ENCODE assay signal across 13 cellular contexts in genomic region chr5:36641416-36641815, GRCh38. TPM values are rescaled to one million over a fixed set of nuclear protein-coding genes. Genes with fewer than 3 reads are reported as not detected.
DNase-seq lines count a peak whose midpoint lies in the region; ATAC-seq and TF ChIP-seq lines count a peak whose summit lies in the region.
"Had no signal": no experiment of that assay in that cellular context is flagged by ENCODE, and none has a peak within 500 bp of the region (broad histone marks: within the 10 kb centered on the region; RNA-seq: fewer than 3 reads in every experiment).

No MANE protein-coding gene starts in this region.

- no peak overlapping the region for H3K14ac ChIP-seq in IMR-90 (replicated peaks; ENCODE audit: low read depth, low read length)

- no peak for TF ChIP-seq POLR2A in IMR-90 (IDR thresholded peaks at IDR 0.05; ENCODE audit: low read depth, low read length)

- H3K23ac ChIP-seq in IMR-90 (ENCODE audit: low read depth, low read length): no peak overlapping the region

- no peak overlapping the region for H3K18ac ChIP-seq in IMR-90 (ENCODE audit: low read depth, low read length)

- H3K27me3 ChIP-seq in Caco-2 (replicated peaks; ENCODE audit: control insufficient read depth, insufficient read depth, low read length) (no peaks in the 10 kb centered on the region), IMR-90 (ENCODE audit: control insufficient read depth, insufficient read depth, low read length) (peaks cover 3% of the 10 kb centered on the region)

- H4K8ac ChIP-seq in IMR-90 (ENCODE audit: low read depth in 2 of 2, low read length in 2 of 2): no peak overlapping the region

- no peak overlapping the region for H2AK9ac ChIP-seq in IMR-90 (replicated peaks; ENCODE audit: low read depth, low read length, poor library complexity)

- no peak overlapping the region for H4K91ac ChIP-seq in IMR-90 (ENCODE audit: insufficient read depth, low read depth, low read length)

- H3K9me1 ChIP-seq in IMR-90 (ENCODE audit: insufficient read depth, low read length): no peaks in the 10 kb centered on the region

- no peak overlapping the region for H2BK5ac ChIP-seq in IMR-90 (ENCODE audit: low read depth, low read length, poor library complexity, severe bottlenecking)

- in situ Hi-C loops in IMR-90 (cut with MboI; ENCODE audit: low sequenced_read_pairs): no loop called here

- H4K5ac ChIP-seq in IMR-90 (ENCODE audit: low read depth, low read length): no peak overlapping the region

- H3K4ac ChIP-seq in IMR-90 (ENCODE audit: low read depth, low read length): no peak overlapping the region

- CTCF ChIA-PET in Caco-2 (lab: Charles Lee): interaction anchor here (0.9 kb wide), 1 partner anchor 55 kb away, joined by 3 read pairs; no protein-coding TSS in a partner anchor
- CTCF ChIA-PET in IMR-90 (lab: Yijun Ruan, JAX): no interaction called here

- H3K4me3 ChIP-seq in Caco-2 (ENCODE audit: low read depth, low read length) (no peak overlapping the region), IMR-90 (ENCODE audit: insufficient read depth, low read depth, low read length) (no peak overlapping the region), fibroblast of pulmonary artery (replicated peaks; ENCODE audit: low read depth, low read length) (no peak overlapping the region)
- H3K4me3 ChIP-seq: A549 had no signal

- peaks cover 5% of the 10 kb centered on the region for H3K9me3 Mint-ChIP-seq in Caco-2 (ENCODE audit: unreplicated experiment)
- H3K9me3 Mint-ChIP-seq: CD8-positive, alpha-beta T cell; H9 had no signal

- H2BK20ac ChIP-seq in IMR-90 (ENCODE audit: low read depth, low read length): no peak overlapping the region

- no peaks in the 10 kb centered on the region for H3K9me3 ChIP-seq in Caco-2
- no peaks in the 10 kb centered on the region for H3K9me3 ChIP-seq in IMR-90 (ENCODE audit: control insufficient read depth, insufficient read depth, low read length)
- H3K9me3 ChIP-seq: A549 had no signal

- DNase-seq in Caco-2 (no peak), IMR-90 (peak; percentile 30), amniotic epithelial cell (ENCODE audit: low read depth) (peak; percentile 45), fibroblast of pulmonary artery (ENCODE audit: low read depth) (peak; percentile 54), NCI-H2196 (lab: John Stamatoyannopoulos, UW; ENCODE audit: unreplicated experiment) (no peak)
- DNase-seq: CD8-positive, alpha-beta T cell; GOT3; H9 had no signal

- H3K27ac Mint-ChIP-seq in Caco-2 (ENCODE audit: unreplicated experiment): peak overlapping the region; percentile 83
- H3K27ac Mint-ChIP-seq: CD14-positive monocyte; CD8-positive, alpha-beta T cell; H9 had no signal

- H3K4me1 Mint-ChIP-seq in Caco-2 (ENCODE audit: low read depth, unreplicated experiment): peaks cover 59% of the 10 kb centered on the region

- BruUV-seq in Caco-2 (replicated peaks; lab: Mats Ljungman, UMichigan) (no TSS peak), IMR-90 (replicated peaks; lab: Mats Ljungman, UMichigan) (no TSS peak)

- H3K9ac ChIP-seq in IMR-90 (ENCODE audit: low read depth, low read length): no peak overlapping the region

- peaks cover 52% of the 10 kb centered on the region for H3K36me3 Mint-ChIP-seq in Caco-2 (ENCODE audit: insufficient read depth, unreplicated experiment)
- H3K36me3 Mint-ChIP-seq: CD8-positive, alpha-beta T cell had no signal

- no peak overlapping the region for H3K4me2 ChIP-seq in IMR-90 (ENCODE audit: low read depth, low read length)
- H3K4me2 ChIP-seq: A549 had no signal

- intact Hi-C loops in Caco-2 (cut with micrococcal nuclease; ENCODE audit: unreplicated experiment) (no loop called here), IMR-90 (cut with micrococcal nuclease) (no loop called here)

- H2BK15ac ChIP-seq in IMR-90 (ENCODE audit: low read depth, low read length): no peak overlapping the region

- no peak overlapping the region for H3K4me3 Mint-ChIP-seq in Caco-2 (ENCODE audit: unreplicated experiment)
- H3K4me3 Mint-ChIP-seq: CD14-positive monocyte; CD8-positive, alpha-beta T cell; H9 had no signal

- H3K79me1 ChIP-seq in IMR-90 (ENCODE audit: low read depth in 1 of 2, low read length in 2 of 2): no peaks in the 10 kb centered on the region

- dilution Hi-C loops in IMR-90 (cut with HindIII; ENCODE audit: low sequenced_read_pairs, unreplicated experiment): no loop called here

- no peak overlapping the region for H2BK120ac ChIP-seq in IMR-90 (ENCODE audit: low read depth, low read length)

- H4K20me1 ChIP-seq in IMR-90 (ENCODE audit: insufficient read depth, low read length): no peaks in the 10 kb centered on the region

- H3K36me3 ChIP-seq in Caco-2 (ENCODE audit: control insufficient read depth, insufficient read depth, low read length) (no peaks in the 10 kb centered on the region), IMR-90 (ENCODE audit: control insufficient read depth, insufficient read depth, low read length) (no peaks in the 10 kb centered on the region)

- no peak overlapping the region for H2AK5ac ChIP-seq in IMR-90 (ENCODE audit: low read depth, low read length)

- H3K56ac ChIP-seq in IMR-90 (ENCODE audit: extremely low read depth, insufficient read depth, low read length): no peak overlapping the region

- POLR2A ChIA-PET in Caco-2 (lab: Charles Lee) (no interaction called here), IMR-90 (lab: Charles Lee; ENCODE audit: unreplicated experiment) (no interaction called here)

- H3K4me1 ChIP-seq in Caco-2: peaks cover 95% of the 10 kb centered on the region
- H3K4me1 ChIP-seq in IMR-90 (ENCODE audit: control insufficient read depth, insufficient read depth, low read length): 0 out of 2 replicates have a peak, but pooled peaks cover under 1% of the 10 kb centered on the region
- H3K4me1 ChIP-seq: A549 had no signal

- no peak for TF ChIP-seq RAD21 in IMR-90 (IDR thresholded peaks at IDR 0.05; ENCODE audit: low read length)

- ATAC-seq in IMR-90 (ENCODE audit: low read depth): no peak
- no peak for ATAC-seq in GM21390 (IDR thresholded peaks at IDR 0.05; ENCODE audit: unreplicated experiment)
- ATAC-seq in GM19455 (IDR thresholded peaks at IDR 0.05; ENCODE audit: unreplicated experiment): no peak
- no peak for ATAC-seq in GM21528 (IDR thresholded peaks at IDR 0.05; ENCODE audit: low FRiP score, unreplicated experiment)
- ATAC-seq: A549; CD8-positive, alpha-beta T cell had no signal

- TF ChIP-seq CTCF in Caco-2 (IDR thresholded peaks at IDR 0.05; ENCODE audit: insufficient read depth in 1 of 2, low read depth in 1 of 2, low read length in 1 of 2, severe bottlenecking in 1 of 2, unreplicated experiment in 1 of 2): no peak
- no peak for TF ChIP-seq CTCF in IMR-90 (conservative IDR thresholded peaks at IDR 0.05; ENCODE audit: low read depth, low read length)
- TF ChIP-seq CTCF in fibroblast of pulmonary artery (IDR thresholded peaks at IDR 0.05; ENCODE audit: low read length, missing control alignments): no peak

- no peak overlapping the region for H2AFZ ChIP-seq in IMR-90 (replicated peaks; ENCODE audit: low read length, poor library complexity)

- no peak overlapping the region for H3K27ac ChIP-seq in IMR-90 (ENCODE audit: insufficient read depth, low read length)
- H3K27ac ChIP-seq: A549 had no signal

- no peaks in the 10 kb centered on the region for H3K27me3 Mint-ChIP-seq in Caco-2 (ENCODE audit: insufficient read depth, unreplicated experiment)

TF ChIP-seq in IMR-90, 13 proteins besides CTCF, POLR2A, EP300 and RAD21:
- no peak for TF ChIP-seq CEBPB (IDR thresholded peaks at IDR 0.05; ENCODE audit: low read depth, low read length)
- TF ChIP-seq RFX5 (IDR thresholded peaks at IDR 0.05; ENCODE audit: low read depth, low read length): no peak
- no peak for TF ChIP-seq ELK1 (IDR thresholded peaks at IDR 0.05; ENCODE audit: borderline replicate concordance, low read depth, low read length)
- TF ChIP-seq RCOR1 (IDR thresholded peaks at IDR 0.05; ENCODE audit: insufficient replicate concordance, low read length): no peak
- no peak for TF ChIP-seq FOS (IDR thresholded peaks at IDR 0.05; ENCODE audit: low read depth, low read length)
- no peak for TF ChIP-seq USF2 (IDR thresholded peaks at IDR 0.05; ENCODE audit: low read depth, low read length)
- no peak for TF ChIP-seq MAZ (IDR thresholded peaks at IDR 0.05; ENCODE audit: borderline replicate concordance, low read depth, low read length)
- no peak for TF ChIP-seq NFE2L2 (IDR thresholded peaks at IDR 0.05; ENCODE audit: low read depth, low read length)
- no peak for TF ChIP-seq MXI1 (IDR thresholded peaks at IDR 0.05; ENCODE audit: borderline replicate concordance, low read depth, low read length)
- TF ChIP-seq BHLHE40 (IDR thresholded peaks at IDR 0.05; ENCODE audit: low read depth, low read length): no peak
- no peak for TF ChIP-seq CHD1 (IDR thresholded peaks at IDR 0.05; ENCODE audit: low read depth, low read length)
- TF ChIP-seq MAFK (IDR thresholded peaks at IDR 0.05; ENCODE audit: low read depth, low read length): no peak
- no peak for TF ChIP-seq SMC3 (IDR thresholded peaks at IDR 0.05; ENCODE audit: low read depth, low read length)

RNA-seq across cellular contexts. Expression of gene SLC1A3, which starts 35.0 kb away (rescaled TPM):
- total RNA-seq in Caco-2 (2022): 178 and 195 TPM in 2 replicates
- 0.56 and 1.3 TPM in 2 replicates for total RNA-seq in IMR-90 (2012; rRNA removed)
- polyA plus RNA-seq in IMR-90 (2012; rRNA removed): 0.13 and 0.27 TPM in 2 replicates
- polyA plus RNA-seq in IMR-90 (2012; cell fraction: cytosol; rRNA removed): 0.01 and 0.16 TPM in 2 replicates
- 1.4 and 1.9 TPM in 2 replicates for polyA plus RNA-seq in IMR-90 (2012; cell fraction: nucleus; rRNA removed; ENCODE audit: low replicate concordance)
- total RNA-seq: CD8-positive, alpha-beta T cell had no signal
- polyA plus RNA-seq: A549 had no signal

Comparison
In these comparisons a context has a peak if more than half of its experiments do, and no peak if none do; other contexts are left out.
1. DNase-seq: peak in IMR-90 (single experiment), amniotic epithelial cell (single experiment) and fibroblast of pulmonary artery (single experiment); none in Caco-2 (0 of 2) and NCI-H2196 (single experiment).
2. RNA of gene SLC1A3, which starts 35.0 kb away (total RNA-seq): 178 to 195 TPM in Caco-2; 0.56 to 1.3 TPM in IMR-90; every median in the first group is over 10 times any median in the second.